ENCODE assay signal across 10 cellular contexts in genomic region chr11:61369372-61370348, GRCh38. TPM values are rescaled to one million over a fixed set of nuclear protein-coding genes. Genes with fewer than 3 reads are reported as not detected.
DNase-seq lines count a peak whose midpoint lies in the region; ATAC-seq and TF ChIP-seq lines count a peak whose summit lies in the region.
"Had no signal": no experiment of that assay in that cellular context is flagged by ENCODE, and none has a peak within 500 bp of the region (broad histone marks: within the 10 kb centered on the region; RNA-seq: fewer than 3 reads in every experiment).

No MANE protein-coding gene starts in this region.

- H3K27ac Mint-ChIP-seq in memory B cell: peak overlapping the region; percentile 72
- no peak overlapping the region for H3K27ac Mint-ChIP-seq in CD4-positive, alpha-beta T cell

- H3K9me3 Mint-ChIP-seq in memory B cell: no peaks in the 10 kb centered on the region
- no peaks in the 10 kb centered on the region for H3K9me3 Mint-ChIP-seq in CD4-positive, alpha-beta T cell

- CTCF ChIA-PET in CD4-positive, alpha-beta T cell (lab: Charles Lee): interaction anchor here (1.5 to 2.0 kb wide), 2 partner anchors 16 to 33 kb away, joined by 6 read pairs; no protein-coding TSS in a partner anchor

- no peaks in the 10 kb centered on the region for H3K36me3 ChIP-seq in uterus

- H3K4me3 Mint-ChIP-seq in memory B cell: no peak overlapping the region
- H3K4me3 Mint-ChIP-seq in CD4-positive, alpha-beta T cell: no peak overlapping the region

- H3K36me3 Mint-ChIP-seq in memory B cell: peaks cover 16% of the 10 kb centered on the region
- H3K36me3 Mint-ChIP-seq in CD4-positive, alpha-beta T cell (ENCODE audit: low read depth): peaks cover 52% of the 10 kb centered on the region

- peaks cover 2% of the 10 kb centered on the region for H3K4me1 Mint-ChIP-seq in memory B cell
- no peaks in the 10 kb centered on the region for H3K4me1 Mint-ChIP-seq in CD4-positive, alpha-beta T cell (ENCODE audit: low read depth)

- POLR2A ChIA-PET in CD4-positive, alpha-beta T cell (lab: Charles Lee): interaction anchor here (1.1 to 1.7 kb wide), 2 partner anchors 8 to 16 kb away, joined by 3 to 5 read pairs; partner anchors contain the start of genes CYB561A3 and TMEM138

- TF ChIP-seq CTCF in choroid plexus epithelial cell (conservative IDR thresholded peaks at IDR 0.05; ENCODE audit: low read depth, low read length): no peak
- TF ChIP-seq CTCF in uterus (IDR thresholded peaks at IDR 0.05): no peak
- TF ChIP-seq CTCF in CD4-positive, alpha-beta T cell (IDR thresholded peaks at IDR 0.05): no peak

- H3K4me3 ChIP-seq in choroid plexus epithelial cell (ENCODE audit: low read depth, low read length): no peak overlapping the region
- no peak overlapping the region for H3K4me3 ChIP-seq in uterus
- H3K4me3 ChIP-seq: BLaER1 had no signal

- peak; percentile 93 for ATAC-seq in Right ventricle myocardium inferior
- no peak for ATAC-seq in memory B cell (ENCODE audit: low read depth)
- no peak for ATAC-seq in CD4-positive, alpha-beta T cell (ENCODE audit: poor library complexity)

- DNase-seq in Right ventricle myocardium inferior (ENCODE audit: missing footprints): no peak
- no peak for DNase-seq in cardiac septum (ENCODE audit: low spot score)
- DNase-seq in choroid plexus epithelial cell (ENCODE audit: low read depth): peak; percentile 96
- DNase-seq in memory B cell (ENCODE audit: low spot score in 2 of 2): no peak
- peak; percentile 80 to 83 for DNase-seq in uterus
- DNase-seq in activated CD8-positive, alpha-beta memory T cell treated with anti-CD3 and anti-CD28 coated beads, Interleukin-2, amount 50 U/mL, for 48 hours: no peak
- no peak for DNase-seq in islet precursor cell
- no peak for DNase-seq in CD4-positive, alpha-beta T cell
- DNase-seq: cortex of kidney had no signal

- TF ChIP-seq POLR2A in uterus (IDR thresholded peaks at IDR 0.05): no peak

- intact Hi-C loops in Right ventricle myocardium inferior (cut with DNase I) (no loop called here), cardiac septum (cut with DNase I) (no loop called here), uterus (cut with DNase I; ENCODE audit: low total_unique reads) (no loop called here)
- intact Hi-C loops in CD4-positive, alpha-beta T cell (cut with DNase I, micrococcal nuclease): loop anchor here in 1 of 2 experiments (10.0 kb wide), 1 partner anchor 465 kb away; the partner anchor contains the start of gene PRPF19

- no peaks in the 10 kb centered on the region for H3K9me3 ChIP-seq in uterus
- no peaks in the 10 kb centered on the region for H3K9me3 ChIP-seq in CD4-positive, alpha-beta T cell (ENCODE audit: control insufficient read depth, low read length)

- peak overlapping the region; percentile 36 to 60 for H3K27ac ChIP-seq in uterus
- no peak overlapping the region for H3K27ac ChIP-seq in CD4-positive, alpha-beta T cell (ENCODE audit: low read depth, low read length)
- H3K27ac ChIP-seq: BLaER1 had no signal

- no peaks in the 10 kb centered on the region for H3K27me3 Mint-ChIP-seq in memory B cell
- H3K27me3 Mint-ChIP-seq in CD4-positive, alpha-beta T cell: no peaks in the 10 kb centered on the region

- H3K27me3 ChIP-seq in uterus: no peaks in the 10 kb centered on the region
- no peaks in the 10 kb centered on the region for H3K27me3 ChIP-seq in CD4-positive, alpha-beta T cell (ENCODE audit: control insufficient read depth, insufficient read depth, low read length)
- H3K27me3 ChIP-seq: BLaER1 had no signal

- H3K4me1 ChIP-seq in uterus: peaks cover 0 to 4% of the 10 kb centered on the region in 2 donors
- H3K4me1 ChIP-seq: BLaER1 had no signal

RNA-seq across cellular contexts. Expression of gene TMEM138, which starts 7.5 kb away (rescaled TPM):
- 18.0 TPM for total RNA-seq in Right ventricle myocardium inferior
- total RNA-seq in cardiac septum: 17.9 TPM
- total RNA-seq in uterus: 10 to 100 TPM; 12.0 to 81.5 (median 20.9) TPM
- total RNA-seq in CD4-positive, alpha-beta T cell: 10 to 100 TPM; 59.2 to 60.9 TPM

RNA-seq across cellular contexts. Expression of gene CYB561A3, which starts 8.0 kb away (rescaled TPM):
- total RNA-seq in Right ventricle myocardium inferior (14.6 TPM), cardiac septum (11.2 TPM), uterus (10 to 100 TPM; 11.3 to 43.6 (median 21.2) TPM)
- 10 to 100 TPM; 24.4 to 25.8 TPM for total RNA-seq in CD4-positive, alpha-beta T cell

RNA-seq across cellular contexts. Expression of gene TMEM216, which starts 22.7 kb away (rescaled TPM):
- total RNA-seq in Right ventricle myocardium inferior (4.6 TPM), cardiac septum (6.3 TPM), uterus (10 to 100 TPM in 3 of 4 donors, 1 to 10 TPM in 1; 2.6 to 30.8 (median 17.0) TPM)
- total RNA-seq in CD4-positive, alpha-beta T cell: 1 to 10 TPM; 3.4 to 3.8 TPM

RNA-seq across cellular contexts. Expression of gene TKFC, which starts 36.6 kb away (rescaled TPM):
- 12.3 TPM for total RNA-seq in Right ventricle myocardium inferior
- 21.9 TPM for total RNA-seq in cardiac septum
- total RNA-seq in uterus: 10 to 100 TPM in 2 of 4 donors, 1 to 10 TPM in 2; 3.6 to 28.5 (median 11.9) TPM
- 10 to 100 TPM; 21.8 to 26.3 TPM for total RNA-seq in CD4-positive, alpha-beta T cell

RNA-seq across cellular contexts. Expression of gene DDB1, which starts 36.8 kb away (rescaled TPM):
- 113 TPM for total RNA-seq in Right ventricle myocardium inferior
- total RNA-seq in cardiac septum: 125 TPM
- total RNA-seq in uterus: 100 to 1,000 TPM in 3 of 4 donors, 10 to 100 TPM in 1; 87.9 to 231 (median 155) TPM
- total RNA-seq in CD4-positive, alpha-beta T cell: 100 to 1,000 TPM; 140 to 147 TPM

Comparison
In these comparisons a context has a peak if more than half of its experiments do, and no peak if none do; other contexts are left out.
1. DNase-seq: peak in choroid plexus epithelial cell (single experiment) and uterus (2 of 2); none in Right ventricle myocardium inferior (single experiment), cardiac septum (single experiment), memory B cell (0 of 2), activated CD8-positive, alpha-beta memory T cell treated with anti-CD3 and anti-CD28 coated beads, Interleukin-2, amount 50 U/mL, for 48 hours (single experiment), islet precursor cell (single experiment) and CD4-positive, alpha-beta T cell (0 of 10).